17 cellular contexts compared by ENCODE assay signal in genomic region chr5:116144103-116144502, GRCh38.
DNase-seq lines count a peak whose midpoint lies in the region; ATAC-seq and TF ChIP-seq lines count a peak whose summit lies in the region.
"Had no signal": no experiment of that assay in that cellular context is flagged by ENCODE, and none has a peak within 500 bp of the region (broad histone marks: within the 10 kb centered on the region; RNA-seq: fewer than 3 reads in every experiment).

No MANE protein-coding gene starts in this region.

- TF ChIP-seq CTCF in fibroblast of mammary gland (conservative IDR thresholded peaks at IDR 0.05; ENCODE audit: control insufficient read depth, insufficient read depth, low read depth, low read length) = no peak

- no peak overlapping the region for H3K4me3 ChIP-seq in fibroblast of mammary gland (ENCODE audit: control insufficient read depth, low read depth, low read length)
- H3K4me3 ChIP-seq: BLaER1 treated with 17β-estradiol and CSF1 and Interleukin-3, amounts not matched to agents 10 nM and 100 nM; right atrium auricular region; SJSA1; upper lobe of left lung had no signal

- DNase-seq in HCEC 1CT = peak; percentile 50
- peak; percentile 25 for DNase-seq in fibroblast of mammary gland (ENCODE audit: low read depth)
- no peak for DNase-seq in activated naive CD4-positive, alpha-beta T cell treated with anti-CD3 and anti-CD28 coated beads, Interleukin-2, amount 50 U/mL, for 16 hours
- DNase-seq in activated T-cell treated with anti-CD3 and anti-CD28 coated beads for 4 hours = no peak
- DNase-seq: activated naive CD4-positive, alpha-beta T cell treated with anti-CD3 and anti-CD28 coated beads, Interleukin-2, amount 10 ng/mL, durations not matched to agents 7 days and 5 days; activated T-cell treated with anti-CD3 and anti-CD28 coated beads, Interleukin-2, amount 50 U/mL, for 72 hours; Calu3; left cardiac atrium; naive B cell; NCI-H1694 treated with DMSO at 0.1 percent for 48 hours; upper lobe of left lung had no signal

- ATAC-seq in SK-N-SH treated with all-trans-retinoic acid at 6 μM for 48 hours = peak; percentile 40; the same call in 1 of the 3 replicates
- no peak for ATAC-seq in GM19351 (IDR thresholded peaks at IDR 0.05; ENCODE audit: unreplicated experiment)
- ATAC-seq in HG02852 (IDR thresholded peaks at IDR 0.05; ENCODE audit: unreplicated experiment) = no peak
- ATAC-seq: activated T-cell treated with anti-CD3 and anti-CD28 coated beads, Interleukin-2, amount 50 U/mL, for 72 hours; left cardiac atrium had no signal

TF ChIP-seq in SK-N-SH treated with all-trans-retinoic acid at 6 μM for 48 hours, 23 proteins besides CTCF, POLR2A, EP300 and RAD21:
- TF ChIP-seq GLIS3 (CRISPR knock-in tag; IDR thresholded peaks at IDR 0.05) (no peak), ESRRG (CRISPR knock-in tag; IDR thresholded peaks at IDR 0.05) (no peak)

Comparison
In these comparisons a context has a peak if more than half of its experiments do, and no peak if none do; other contexts are left out.
1. DNase-seq: peak in HCEC 1CT (single experiment) and fibroblast of mammary gland (single experiment); none in activated naive CD4-positive, alpha-beta T cell treated with anti-CD3 and anti-CD28 coated beads, Interleukin-2, amount 50 U/mL, for 16 hours (single experiment) and activated T-cell treated with anti-CD3 and anti-CD28 coated beads for 4 hours (single experiment).